Comparison of ENCODE assay signal across 5 cellular contexts in the genomic region with DNA sequence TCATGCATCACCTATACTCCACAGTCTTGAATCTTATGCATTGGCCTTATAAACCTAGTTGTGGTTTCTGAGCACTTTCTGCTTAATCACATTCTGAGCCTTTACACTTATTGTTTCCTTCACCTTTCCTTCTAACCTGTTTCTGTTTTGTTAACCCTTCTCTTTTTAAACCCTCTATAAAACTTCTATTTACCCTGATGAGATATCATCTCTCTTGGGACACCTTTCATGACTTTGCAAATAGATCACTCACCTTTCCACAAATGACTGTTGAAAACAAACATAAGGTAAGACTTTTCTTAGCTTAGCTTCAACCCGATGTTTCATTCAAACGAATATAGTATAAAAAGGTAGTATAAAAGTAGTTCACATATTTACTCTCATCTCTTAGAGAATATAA.
"Had no signal": no experiment of that assay in that cellular context is flagged by ENCODE, and none has a peak within 500 bp of the region (broad histone marks: within the 10 kb centered on the region; RNA-seq: fewer than 3 reads in every experiment).

No MANE protein-coding gene starts in this region.

- ATAC-seq: GM23338, K562 had no signal

- H3K4me3 Mint-ChIP-seq: GM23338, H9 had no signal

- DNase-seq: H9, HCEC 1CT, IMR-90 had no signal

- H3K4me1 Mint-ChIP-seq: GM23338, H9 had no signal

- H3K9me3 Mint-ChIP-seq: GM23338, H9 had no signal

- H3K27ac Mint-ChIP-seq: GM23338, H9 had no signal
